8 cellular contexts compared by ENCODE assay signal in genomic region chr19:5803752-5804515, GRCh38. TPM values are rescaled to one million over a fixed set of nuclear protein-coding genes. Genes with fewer than 3 reads are reported as not detected.
DNase-seq lines count a peak whose midpoint lies in the region; ATAC-seq and TF ChIP-seq lines count a peak whose summit lies in the region.

No MANE protein-coding gene starts in this region.

- peaks cover 27% of the 10 kb centered on the region for H3K4me1 Mint-ChIP-seq in activated naive CD4-positive, alpha-beta T cell treated with anti-CD3 and anti-CD28 coated beads, Interleukin-2, amount 10 ng/mL, durations not matched to agents 7 days and 5 days

- no peak overlapping the region for H3K27ac ChIP-seq in SK-N-SH (ENCODE audit: low read depth in 2 of 2, low read length in 1 of 2)
- no peak overlapping the region for H3K27ac ChIP-seq in prostate gland

- H3K4me1 ChIP-seq in SK-N-SH (ENCODE audit: control insufficient read depth in 1 of 2, insufficient read depth in 2 of 2, low read depth in 1 of 2, low read length in 1 of 2): peaks cover 3 to 32% of the 10 kb centered on the region in 2 experiments; a peak in 1 of 4 replicates
- H3K4me1 ChIP-seq in prostate gland (replicated peaks): no peaks in the 10 kb centered on the region

- intact Hi-C loops in Right ventricle myocardium inferior (cut with DNase I) (loop anchor here (1.0 to 2.0 kb wide), 2 partner anchors 23 to 88 kb away; no protein-coding TSS in a partner anchor), prostate gland (cut with DNase I) (loop anchor here (1.0 to 2.0 kb wide), 3 partner anchors 25 to 219 kb away; no protein-coding TSS in a partner anchor)

- peak; percentile 87 for ATAC-seq in Right ventricle myocardium inferior

- H3K27ac Mint-ChIP-seq in activated naive CD4-positive, alpha-beta T cell treated with anti-CD3 and anti-CD28 coated beads, Interleukin-2, amount 10 ng/mL, durations not matched to agents 7 days and 5 days: no peak overlapping the region

- H3K36me3 Mint-ChIP-seq in activated naive CD4-positive, alpha-beta T cell treated with anti-CD3 and anti-CD28 coated beads, Interleukin-2, amount 10 ng/mL, durations not matched to agents 7 days and 5 days: no peaks in the 10 kb centered on the region

- H2AFZ ChIP-seq in SK-N-SH (ENCODE audit: low read depth): peak overlapping the region; percentile 99

- WGBS in SK-N-SH (ENCODE audit: low lambda C conversion rate): 14% methylated on average over 21 of the region's 54 CpGs
- 2% methylated on average over 44 of the region's 54 CpGs for WGBS in prostate gland

- TF ChIP-seq POLR2A in prostate gland (IDR thresholded peaks at IDR 0.05): no peak

- H3K4me3 Mint-ChIP-seq in activated naive CD4-positive, alpha-beta T cell treated with anti-CD3 and anti-CD28 coated beads, Interleukin-2, amount 10 ng/mL, durations not matched to agents 7 days and 5 days: peak overlapping the region; percentile 65

- no peaks in the 10 kb centered on the region for H3F3A ChIP-seq in SK-N-SH (replicated peaks; ENCODE audit: insufficient read depth)

- H3K36me3 ChIP-seq in SK-N-SH (replicated peaks in 1 of 2; ENCODE audit: control insufficient read depth in 1 of 2, insufficient read depth in 2 of 2, low read length in 1 of 2) (no peaks in the 10 kb centered on the region), prostate gland (no peaks in the 10 kb centered on the region)

- H4K20me1 ChIP-seq in SK-N-SH (ENCODE audit: insufficient read depth): no peaks in the 10 kb centered on the region

- H3K9me2 ChIP-seq in SK-N-SH: no peaks in the 10 kb centered on the region

- H3K9me3 ChIP-seq in SK-N-SH (no peaks in the 10 kb centered on the region), prostate gland (no peaks in the 10 kb centered on the region)

- peak in 1 of 2 experiments; percentile 5; a peak in 1 of 4 replicates for TF ChIP-seq EP300 in SK-N-SH (IDR thresholded peaks at IDR 0.05; ENCODE audit: borderline replicate concordance in 1 of 2, low read depth in 1 of 2, low read length in 1 of 2)

- H3K4me3 ChIP-seq in SK-N-SH (ENCODE audit: low read depth in 2 of 2, low read length in 1 of 2) (peak overlapping the region; percentile 30 to 56; a peak in 3 of 4 replicates), prostate gland (peak overlapping the region; percentile 1 to 4)

- DNase-seq in DMS 273 treated with DMSO at 0.1 percent for 48 hours (lab: John Stamatoyannopoulos, UW) (peak; percentile 88), GOT3 (lab: John Stamatoyannopoulos, UW) (peak; percentile 65), NCI-H1048 (lab: John Stamatoyannopoulos, UW) (peak; percentile 91), SK-N-SH (peak; percentile 99), Right ventricle myocardium inferior (ENCODE audit: missing footprints) (peak; percentile 92), prostate gland (ENCODE audit: low spot score) (peak; percentile 79), ureter (ENCODE audit: low spot score) (peak; percentile 86)
- peak; percentile 95 for DNase-seq in activated naive CD4-positive, alpha-beta T cell treated with anti-CD3 and anti-CD28 coated beads, Interleukin-2, amount 10 ng/mL, durations not matched to agents 7 days and 5 days

- peak; percentile 81 for TF ChIP-seq RAD21 in SK-N-SH (IDR thresholded peaks at IDR 0.05; ENCODE audit: low read length)

- H3K4me2 ChIP-seq in SK-N-SH: peak overlapping the region; percentile 83

- peak; percentile 96 for TF ChIP-seq CTCF in SK-N-SH (IDR thresholded peaks at IDR 0.05)
- peak; percentile 55 to 96 (median 90) for TF ChIP-seq CTCF in prostate gland (IDR thresholded peaks at IDR 0.05)

- POLR2A ChIA-PET in SK-N-SH (lab: Yijun Ruan, JAX): interaction anchor here (0.7 to 1.5 kb wide), 4 partner anchors 19 to 91 kb away, joined by 3 to 15 read pairs (median 4); no protein-coding TSS in a partner anchor

- H3K9me3 Mint-ChIP-seq in activated naive CD4-positive, alpha-beta T cell treated with anti-CD3 and anti-CD28 coated beads, Interleukin-2, amount 10 ng/mL, durations not matched to agents 7 days and 5 days: no peaks in the 10 kb centered on the region

- peaks cover 6% of the 10 kb centered on the region; the same call in 1 of the 2 replicates for H3K27me3 ChIP-seq in SK-N-SH (ENCODE audit: insufficient read depth)
- no peaks in the 10 kb centered on the region for H3K27me3 ChIP-seq in prostate gland (replicated peaks; ENCODE audit: insufficient read depth)

- CTCF ChIA-PET in SK-N-SH (lab: Yijun Ruan, JAX): interaction anchor here (0.6 to 3.9 kb wide), 84 partner anchors 10 to 344 kb away, joined by 3 to 73 read pairs (median 4); partner anchors contain the start of genes CAPS, CATSPERD, DUS3L and FUT6
- CTCF ChIA-PET in activated naive CD4-positive, alpha-beta T cell treated with anti-CD3 and anti-CD28 coated beads, Interleukin-2, amount 10 ng/mL, durations not matched to agents 7 days and 5 days (lab: Charles Lee): interaction anchor here (0.5 to 2.4 kb wide), 40 partner anchors 10 to 677 kb away, joined by 3 to 45 read pairs (median 4); partner anchors contain the start of genes DENND1C, DUS3L, NDUFA11 and RANBP3

- no peak overlapping the region for H3K9ac ChIP-seq in SK-N-SH

- peaks cover 88% of the 10 kb centered on the region for H3K27me3 Mint-ChIP-seq in activated naive CD4-positive, alpha-beta T cell treated with anti-CD3 and anti-CD28 coated beads, Interleukin-2, amount 10 ng/mL, durations not matched to agents 7 days and 5 days

- no peaks in the 10 kb centered on the region for H3K79me2 ChIP-seq in SK-N-SH (ENCODE audit: insufficient read depth)

TF ChIP-seq in SK-N-SH, 30 proteins besides CTCF, POLR2A, EP300 and RAD21:
- no peak for TF ChIP-seq USF2 (IDR thresholded peaks at IDR 0.05; ENCODE audit: borderline replicate concordance, low read depth, low read length)
- TF ChIP-seq TAF1 (IDR thresholded peaks at IDR 0.05; ENCODE audit: borderline replicate concordance, low read depth, low read length): 0 out of 2 replicates have a peak, but pooled peaks have one; percentile 20
- peak; percentile 82 for TF ChIP-seq SMC3 (IDR thresholded peaks at IDR 0.05; ENCODE audit: low read depth, low read length)
- peak; percentile 73 for TF ChIP-seq CHD2 (IDR thresholded peaks at IDR 0.05; ENCODE audit: low read length, partially characterized antibody)
- peak; percentile 36; the same call in 1 of the 2 replicates for TF ChIP-seq SIN3A (IDR thresholded peaks at IDR 0.05; ENCODE audit: borderline replicate concordance, low read depth, low read length)
- TF ChIP-seq NRF1 (IDR thresholded peaks at IDR 0.05; ENCODE audit: low read depth, low read length): no peak

RNA-seq across cellular contexts. Expression of gene NRTN, which starts 0.9 kb away (rescaled TPM):
- polyA plus RNA-seq in SK-N-SH (2012; rRNA removed): 0.54 and 0.99 TPM in 2 replicates
- 0.31 and 0.77 TPM in 2 replicates for polyA plus RNA-seq in SK-N-SH (2012; cell fraction: cytosol; rRNA removed)
- 0.73 and 0.92 TPM in 2 replicates for polyA plus RNA-seq in SK-N-SH (2012; cell fraction: nucleus; rRNA removed)
- total RNA-seq in Right ventricle myocardium inferior (27.5 TPM), prostate gland (10 to 100 TPM in 1 of 2 donors, 1 to 10 TPM in 1; 9.7 to 12.9 TPM), ureter (1.0 TPM)

RNA-seq across cellular contexts. Expression of gene DUS3L, which starts 13.0 kb away (rescaled TPM):
- polyA plus RNA-seq in SK-N-SH (2012; rRNA removed): 44.0 and 45.2 TPM in 2 replicates
- 20.9 and 24.8 TPM in 2 replicates for polyA plus RNA-seq in SK-N-SH (2012; cell fraction: cytosol; rRNA removed)
- 151 and 182 TPM in 2 replicates for polyA plus RNA-seq in SK-N-SH (2012; cell fraction: nucleus; rRNA removed)
- total RNA-seq in Right ventricle myocardium inferior: 11.8 TPM
- total RNA-seq in prostate gland: 10 to 100 TPM; 43.8 to 57.5 TPM
- 41.2 TPM for total RNA-seq in ureter

RNA-seq across cellular contexts. Expression of gene PRR22, which starts 19.4 kb away (rescaled TPM):
- polyA plus RNA-seq in SK-N-SH (2012; rRNA removed): 0.82 and 0.91 TPM in 2 replicates
- 0.12 and 0.25 TPM in 2 replicates for polyA plus RNA-seq in SK-N-SH (2012; cell fraction: cytosol; rRNA removed)
- polyA plus RNA-seq in SK-N-SH (2012; cell fraction: nucleus; rRNA removed): 8.4 and 9.5 TPM in 2 replicates
- total RNA-seq in Right ventricle myocardium inferior: 1.3 TPM
- 1 to 10 TPM; 1.6 to 6.8 TPM for total RNA-seq in prostate gland
- 7.3 TPM for total RNA-seq in ureter

RNA-seq across cellular contexts. Expression of gene FUT6, which starts 35.6 kb away (rescaled TPM):
- not detected in 2 replicates for polyA plus RNA-seq in SK-N-SH (2012; rRNA removed)
- polyA plus RNA-seq in SK-N-SH (2012; cell fraction: cytosol; rRNA removed): not detected in 2 replicates
- polyA plus RNA-seq in SK-N-SH (2012; cell fraction: nucleus; rRNA removed): not detected in 2 replicates
- not detected for total RNA-seq in Right ventricle myocardium inferior
- under 1 TPM in 1 of 2 donors, not detected in 1; 0.62 TPM for total RNA-seq in prostate gland
- 4.7 TPM for total RNA-seq in ureter

RNA-seq across cellular contexts. Expression of gene FUT3, which starts 47.3 kb away (rescaled TPM):
- polyA plus RNA-seq in SK-N-SH (2012; rRNA removed): not detected in 2 replicates
- polyA plus RNA-seq in SK-N-SH (2012; cell fraction: cytosol; rRNA removed): not detected in 2 replicates
- not detected in 2 replicates for polyA plus RNA-seq in SK-N-SH (2012; cell fraction: nucleus; rRNA removed)
- total RNA-seq in Right ventricle myocardium inferior (not detected), prostate gland (1 to 10 TPM; 1.4 to 2.1 TPM), ureter (32.0 TPM)
